ENCODE assay signal across 1 cellular context in the genomic region with DNA sequence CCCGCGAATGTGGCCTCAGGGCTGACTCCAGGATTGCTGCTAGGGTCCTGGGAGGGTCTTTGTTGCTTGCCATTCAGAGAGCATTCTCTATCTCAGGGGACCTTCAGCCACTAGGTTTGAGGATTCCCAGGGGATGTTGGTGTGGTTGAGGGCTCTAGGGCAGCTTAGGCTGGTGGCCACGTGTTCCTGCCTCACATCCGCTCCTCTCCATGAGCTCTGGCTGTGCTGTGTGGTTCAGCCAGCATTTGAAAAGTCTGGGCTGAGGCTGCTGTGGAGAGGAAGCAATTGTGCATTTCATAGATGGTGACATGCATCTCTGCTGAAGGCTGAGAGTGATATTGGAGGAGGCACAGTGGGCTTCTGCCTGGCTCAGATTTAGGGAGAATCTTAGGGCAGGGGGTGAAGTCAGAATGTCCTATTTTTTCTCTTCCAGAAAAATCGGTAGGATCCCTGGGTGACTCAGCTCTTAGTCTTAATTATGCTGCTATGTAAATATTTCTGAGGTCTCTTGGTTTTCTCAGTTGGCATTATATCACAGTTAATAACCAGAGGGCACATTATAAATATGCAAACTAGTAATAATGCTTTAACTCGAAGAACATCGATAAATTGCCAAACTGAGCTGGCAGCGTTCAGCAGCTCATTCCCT.
TF ChIP-seq lines count a peak whose summit lies in the region.

No MANE protein-coding gene starts in this region.

TF ChIP-seq in GM23338, 12 proteins besides CTCF, POLR2A, EP300 and RAD21 (continued from another document):
- TF ChIP-seq, protein P1, sequence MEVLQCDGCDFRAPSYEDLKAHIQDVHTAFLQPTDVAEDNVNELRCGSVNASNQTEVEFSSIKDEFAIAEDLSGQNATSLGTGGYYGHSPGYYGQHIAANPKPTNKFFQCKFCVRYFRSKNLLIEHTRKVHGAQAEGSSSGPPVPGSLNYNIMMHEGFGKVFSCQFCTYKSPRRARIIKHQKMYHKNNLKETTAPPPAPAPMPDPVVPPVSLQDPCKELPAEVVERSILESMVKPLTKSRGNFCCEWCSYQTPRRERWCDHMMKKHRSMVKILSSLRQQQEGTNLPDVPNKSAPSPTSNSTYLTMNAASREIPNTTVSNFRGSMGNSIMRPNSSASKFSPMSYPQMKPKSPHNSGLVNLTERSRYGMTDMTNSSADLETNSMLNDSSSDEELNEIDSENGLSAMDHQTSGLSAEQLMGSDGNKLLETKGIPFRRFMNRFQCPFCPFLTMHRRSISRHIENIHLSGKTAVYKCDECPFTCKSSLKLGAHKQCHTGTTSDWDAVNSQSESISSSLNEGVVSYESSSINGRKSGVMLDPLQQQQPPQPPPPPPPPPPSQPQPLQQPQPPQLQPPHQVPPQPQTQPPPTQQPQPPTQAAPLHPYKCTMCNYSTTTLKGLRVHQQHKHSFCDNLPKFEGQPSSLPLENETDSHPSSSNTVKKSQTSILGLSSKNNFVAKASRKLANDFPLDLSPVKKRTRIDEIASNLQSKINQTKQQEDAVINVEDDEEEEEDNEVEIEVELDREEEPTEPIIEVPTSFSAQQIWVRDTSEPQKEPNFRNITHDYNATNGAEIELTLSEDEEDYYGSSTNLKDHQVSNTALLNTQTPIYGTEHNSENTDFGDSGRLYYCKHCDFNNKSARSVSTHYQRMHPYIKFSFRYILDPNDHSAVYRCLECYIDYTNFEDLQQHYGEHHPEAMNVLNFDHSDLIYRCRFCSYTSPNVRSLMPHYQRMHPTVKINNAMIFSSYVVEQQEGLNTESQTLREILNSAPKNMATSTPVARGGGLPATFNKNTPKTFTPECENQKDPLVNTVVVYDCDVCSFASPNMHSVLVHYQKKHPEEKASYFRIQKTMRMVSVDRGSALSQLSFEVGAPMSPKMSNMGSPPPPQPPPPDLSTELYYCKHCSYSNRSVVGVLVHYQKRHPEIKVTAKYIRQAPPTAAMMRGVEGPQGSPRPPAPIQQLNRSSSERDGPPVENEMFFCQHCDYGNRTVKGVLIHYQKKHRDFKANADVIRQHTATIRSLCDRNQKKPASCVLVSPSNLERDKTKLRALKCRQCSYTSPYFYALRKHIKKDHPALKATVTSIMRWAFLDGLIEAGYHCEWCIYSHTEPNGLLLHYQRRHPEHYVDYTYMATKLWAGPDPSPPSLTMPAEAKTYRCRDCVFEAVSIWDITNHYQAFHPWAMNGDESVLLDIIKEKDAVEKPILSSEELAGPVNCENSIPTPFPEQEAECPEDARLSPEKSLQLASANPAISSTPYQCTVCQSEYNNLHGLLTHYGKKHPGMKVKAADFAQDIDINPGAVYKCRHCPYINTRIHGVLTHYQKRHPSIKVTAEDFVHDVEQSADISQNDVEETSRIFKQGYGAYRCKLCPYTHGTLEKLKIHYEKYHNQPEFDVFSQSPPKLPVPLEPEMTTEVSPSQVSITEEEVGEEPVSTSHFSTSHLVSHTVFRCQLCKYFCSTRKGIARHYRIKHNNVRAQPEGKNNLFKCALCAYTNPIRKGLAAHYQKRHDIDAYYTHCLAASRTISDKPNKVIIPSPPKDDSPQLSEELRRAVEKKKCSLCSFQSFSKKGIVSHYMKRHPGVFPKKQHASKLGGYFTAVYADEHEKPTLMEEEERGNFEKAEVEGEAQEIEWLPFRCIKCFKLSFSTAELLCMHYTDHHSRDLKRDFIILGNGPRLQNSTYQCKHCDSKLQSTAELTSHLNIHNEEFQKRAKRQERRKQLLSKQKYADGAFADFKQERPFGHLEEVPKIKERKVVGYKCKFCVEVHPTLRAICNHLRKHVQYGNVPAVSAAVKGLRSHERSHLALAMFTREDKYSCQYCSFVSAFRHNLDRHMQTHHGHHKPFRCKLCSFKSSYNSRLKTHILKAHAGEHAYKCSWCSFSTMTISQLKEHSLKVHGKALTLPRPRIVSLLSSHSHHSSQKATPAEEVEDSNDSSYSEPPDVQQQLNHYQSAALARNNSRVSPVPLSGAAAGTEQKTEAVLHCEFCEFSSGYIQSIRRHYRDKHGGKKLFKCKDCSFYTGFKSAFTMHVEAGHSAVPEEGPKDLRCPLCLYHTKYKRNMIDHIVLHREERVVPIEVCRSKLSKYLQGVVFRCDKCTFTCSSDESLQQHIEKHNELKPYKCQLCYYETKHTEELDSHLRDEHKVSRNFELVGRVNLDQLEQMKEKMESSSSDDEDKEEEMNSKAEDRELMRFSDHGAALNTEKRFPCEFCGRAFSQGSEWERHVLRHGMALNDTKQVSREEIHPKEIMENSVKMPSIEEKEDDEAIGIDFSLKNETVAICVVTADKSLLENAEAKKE (CRISPR knock-in tag; IDR thresholded peaks at IDR 0.05) = no peak
- no peak for TF ChIP-seq ZNF331 (CRISPR knock-in tag; IDR thresholded peaks at IDR 0.05; ENCODE audit: low read depth)
- TF ChIP-seq NANOG (IDR thresholded peaks at IDR 0.05; ENCODE audit: borderline replicate concordance) = no peak
- TF ChIP-seq, protein P2, sequence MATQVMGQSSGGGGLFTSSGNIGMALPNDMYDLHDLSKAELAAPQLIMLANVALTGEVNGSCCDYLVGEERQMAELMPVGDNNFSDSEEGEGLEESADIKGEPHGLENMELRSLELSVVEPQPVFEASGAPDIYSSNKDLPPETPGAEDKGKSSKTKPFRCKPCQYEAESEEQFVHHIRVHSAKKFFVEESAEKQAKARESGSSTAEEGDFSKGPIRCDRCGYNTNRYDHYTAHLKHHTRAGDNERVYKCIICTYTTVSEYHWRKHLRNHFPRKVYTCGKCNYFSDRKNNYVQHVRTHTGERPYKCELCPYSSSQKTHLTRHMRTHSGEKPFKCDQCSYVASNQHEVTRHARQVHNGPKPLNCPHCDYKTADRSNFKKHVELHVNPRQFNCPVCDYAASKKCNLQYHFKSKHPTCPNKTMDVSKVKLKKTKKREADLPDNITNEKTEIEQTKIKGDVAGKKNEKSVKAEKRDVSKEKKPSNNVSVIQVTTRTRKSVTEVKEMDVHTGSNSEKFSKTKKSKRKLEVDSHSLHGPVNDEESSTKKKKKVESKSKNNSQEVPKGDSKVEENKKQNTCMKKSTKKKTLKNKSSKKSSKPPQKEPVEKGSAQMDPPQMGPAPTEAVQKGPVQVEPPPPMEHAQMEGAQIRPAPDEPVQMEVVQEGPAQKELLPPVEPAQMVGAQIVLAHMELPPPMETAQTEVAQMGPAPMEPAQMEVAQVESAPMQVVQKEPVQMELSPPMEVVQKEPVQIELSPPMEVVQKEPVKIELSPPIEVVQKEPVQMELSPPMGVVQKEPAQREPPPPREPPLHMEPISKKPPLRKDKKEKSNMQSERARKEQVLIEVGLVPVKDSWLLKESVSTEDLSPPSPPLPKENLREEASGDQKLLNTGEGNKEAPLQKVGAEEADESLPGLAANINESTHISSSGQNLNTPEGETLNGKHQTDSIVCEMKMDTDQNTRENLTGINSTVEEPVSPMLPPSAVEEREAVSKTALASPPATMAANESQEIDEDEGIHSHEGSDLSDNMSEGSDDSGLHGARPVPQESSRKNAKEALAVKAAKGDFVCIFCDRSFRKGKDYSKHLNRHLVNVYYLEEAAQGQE (IDR thresholded peaks at IDR 0.05; ENCODE audit: unreplicated experiment) = no peak
- no peak for TF ChIP-seq JUNB (IDR thresholded peaks at IDR 0.05; ENCODE audit: unreplicated experiment)
- no peak for TF ChIP-seq POLR2AphosphoS5 (IDR thresholded peaks at IDR 0.05; ENCODE audit: low read depth)
- TF ChIP-seq EZH2 (IDR thresholded peaks at IDR 0.05; ENCODE audit: low read depth, unreplicated experiment) = no peak
- TF ChIP-seq EZH2phosphoT487 (IDR thresholded peaks at IDR 0.05; ENCODE audit: unreplicated experiment) = no peak
- no peak for TF ChIP-seq CREB1 (CRISPR knock-in tag; IDR thresholded peaks at IDR 0.05; ENCODE audit: low read depth)
- no peak for TF ChIP-seq ZNF114 (CRISPR knock-in tag; IDR thresholded peaks at IDR 0.05)
